Comparison of ENCODE assay signal across 8 cellular contexts in the genomic region with DNA sequence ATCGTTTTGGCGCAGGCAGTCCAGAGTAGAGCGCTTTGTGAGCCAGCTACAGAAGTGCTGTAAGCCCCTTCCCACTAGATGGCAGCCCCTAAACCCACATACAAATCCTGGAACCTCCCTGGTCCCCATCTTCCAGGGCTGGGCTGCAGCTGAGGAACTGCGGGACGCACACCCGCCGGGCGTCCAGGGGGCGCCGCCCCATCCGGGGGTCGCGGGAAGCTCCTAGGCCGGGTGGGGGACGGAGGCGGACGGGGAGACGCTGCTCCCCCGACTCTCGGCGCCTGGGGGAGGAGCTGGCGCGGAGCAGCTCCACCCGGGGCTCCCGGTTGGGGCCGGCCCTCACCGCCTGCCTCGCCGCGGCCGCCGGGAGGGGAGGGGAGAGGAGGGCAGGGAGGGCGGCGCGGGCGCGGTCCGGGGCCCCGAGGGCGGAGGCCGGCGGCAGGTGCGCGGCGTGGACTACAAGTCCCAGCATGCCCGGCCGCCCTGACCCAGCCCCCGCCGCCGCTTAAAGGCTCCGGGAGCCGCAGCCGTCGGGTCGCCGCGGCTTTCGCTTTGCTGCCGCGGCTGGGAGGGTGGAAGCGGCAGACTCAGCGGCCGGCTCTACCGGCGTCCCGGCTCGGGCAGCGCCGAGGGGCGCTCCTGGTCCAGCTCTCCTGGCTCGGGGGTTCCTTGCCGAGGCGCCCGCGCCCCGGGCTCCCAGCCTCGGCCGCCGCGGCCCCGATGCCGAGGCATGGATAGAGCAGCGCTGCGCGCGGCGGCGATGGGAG. TPM values are rescaled to one million over a fixed set of nuclear protein-coding genes. Genes with fewer than 3 reads are reported as not detected.
A peak's percentile ranks its signal among the peaks of the same experiment; 100 is the strongest.
DNase-seq lines count a peak whose midpoint lies in the region; ATAC-seq and TF ChIP-seq lines count a peak whose summit lies in the region.

KSR1 (plus strand) TSS at position 535 of the 767 bp plus-strand sequence; CDS start at position 731, 196 bp downstream.

- H3F3A ChIP-seq in GM23338 (replicated peaks; ENCODE audit: low read depth) (peaks cover 8% of the 10 kb centered on the region; the same call in 1 of the 2 replicates), MM.1S (ENCODE audit: insufficient read depth, low read length) (0 out of 2 replicates have a peak, but pooled peaks cover 2% of the 10 kb centered on the region)

- H4K20me1 ChIP-seq in GM23338 (replicated peaks; ENCODE audit: insufficient read depth) (peaks cover 15% of the 10 kb centered on the region), MM.1S (ENCODE audit: insufficient read depth, low read length) (no peaks in the 10 kb centered on the region)

- H3K27ac ChIP-seq in GM23338 (ENCODE audit: low read depth) (peak within 1 kb of the TSS; percentile 70; the same call in 1 of the 2 replicates), MM.1S (ENCODE audit: low read length) (no peak within 1 kb of the TSS), transverse colon (peak within 1 kb of the TSS; percentile 77 to 89 (median 84))

- H2AFZ ChIP-seq in GM23338 = peak within 1 kb of the TSS; percentile 90
- H2AFZ ChIP-seq in MM.1S (ENCODE audit: low read length) = peak within 1 kb of the TSS; percentile 76

- ATAC-seq in GM23338 = peak; percentile 88
- peak; percentile 94 for ATAC-seq in activated naive CD8-positive, alpha-beta T cell treated with anti-CD3 and anti-CD28 coated beads, Interleukin-2, amount 10 ng/mL, durations not matched to agents 7 days and 5 days (ENCODE audit: low read depth)

- peak within 1 kb of the TSS; percentile 91 for H3K4me3 Mint-ChIP-seq in GM23338
- peak within 1 kb of the TSS; percentile 95 for H3K4me3 Mint-ChIP-seq in activated naive CD8-positive, alpha-beta T cell treated with anti-CD3 and anti-CD28 coated beads, Interleukin-2, amount 10 ng/mL, durations not matched to agents 7 days and 5 days

- H3K27ac Mint-ChIP-seq in GM23338 = peak within 1 kb of the TSS; percentile 90
- H3K27ac Mint-ChIP-seq in activated naive CD8-positive, alpha-beta T cell treated with anti-CD3 and anti-CD28 coated beads, Interleukin-2, amount 10 ng/mL, durations not matched to agents 7 days and 5 days = peak within 1 kb of the TSS; percentile 85

- TF ChIP-seq EP300 in transverse colon (IDR thresholded peaks at IDR 0.05; ENCODE audit: low read depth) = no peak

- TF ChIP-seq POLR2A in transverse colon (IDR thresholded peaks at IDR 0.05) = peak; percentile 41

- H3K4me1 Mint-ChIP-seq in GM23338 = peaks cover 38% of the 10 kb centered on the region
- peaks cover 38% of the 10 kb centered on the region for H3K4me1 Mint-ChIP-seq in activated naive CD8-positive, alpha-beta T cell treated with anti-CD3 and anti-CD28 coated beads, Interleukin-2, amount 10 ng/mL, durations not matched to agents 7 days and 5 days

- H3K27me3 Mint-ChIP-seq in GM23338 (ENCODE audit: insufficient read depth, low read depth, poor library complexity) = peaks cover 12% of the 10 kb centered on the region
- no peaks in the 10 kb centered on the region for H3K27me3 Mint-ChIP-seq in activated naive CD8-positive, alpha-beta T cell treated with anti-CD3 and anti-CD28 coated beads, Interleukin-2, amount 10 ng/mL, durations not matched to agents 7 days and 5 days

- peak; percentile 60 to 76 for TF ChIP-seq CTCF in GM23338 (conservative IDR thresholded peaks at IDR 0.05; ENCODE audit: low read depth in 2 of 2)
- TF ChIP-seq CTCF in MM.1S (IDR thresholded peaks at IDR 0.05; ENCODE audit: low read length) = peak; percentile 22; the same call in 1 of the 2 replicates
- peak in 2 of 5 experiments; percentile 18 for TF ChIP-seq CTCF in transverse colon (IDR thresholded peaks at IDR 0.05)

- POLR2A ChIA-PET in activated naive CD8-positive, alpha-beta T cell treated with anti-CD3 and anti-CD28 coated beads, Interleukin-2, amount 10 ng/mL, durations not matched to agents 7 days and 5 days (lab: Charles Lee) = interaction anchor here (0.8 to 5.0 kb wide), 9 partner anchors 10 to 161 kb away, joined by 3 to 47 read pairs (median 7); no protein-coding TSS in a partner anchor

- in situ Hi-C loops in transverse colon (cut with MboI; ENCODE audit: low pct_ligation_motif_present in 1 of 4, low pct_unique_long_range_greater_than_20kb in 1 of 4, low sequenced_read_pairs in 3 of 4) = loop anchor here in 2 of 4 donors (25.0 kb wide), 3 partner anchors 94 to 219 kb away; no protein-coding TSS in a partner anchor

- H3K79me2 ChIP-seq in GM23338 (replicated peaks; ENCODE audit: insufficient read depth) (peaks cover 42% of the 10 kb centered on the region), MM.1S (ENCODE audit: low read length) (no peaks in the 10 kb centered on the region)

- WGBS in transverse colon (ENCODE audit: low coverage in 1 of 2), 2 donors = 2% methylated on average over 39 of the region's 88 CpGs; no CpG with 5 or more reads in 1 of the 2 donors

- H3K36me3 ChIP-seq in GM23338 (ENCODE audit: insufficient read depth) (no peaks in the 10 kb centered on the region), MM.1S (replicated peaks; ENCODE audit: insufficient read depth, low read length) (no peaks in the 10 kb centered on the region), transverse colon (no peaks in the 10 kb centered on the region)

- peaks cover 4% of the 10 kb centered on the region; the same call in 1 of the 3 replicates for H3K36me3 Mint-ChIP-seq in GM23338 (ENCODE audit: low read depth)
- peaks cover 4% of the 10 kb centered on the region for H3K36me3 Mint-ChIP-seq in activated naive CD8-positive, alpha-beta T cell treated with anti-CD3 and anti-CD28 coated beads, Interleukin-2, amount 10 ng/mL, durations not matched to agents 7 days and 5 days

- peaks cover 12% of the 10 kb centered on the region for H3K27me3 ChIP-seq in GM23338 (ENCODE audit: insufficient read depth)
- peaks cover 11% of the 10 kb centered on the region; the same call in 1 of the 2 replicates for H3K27me3 ChIP-seq in MM.1S (replicated peaks; ENCODE audit: insufficient read depth, low read length)
- peaks cover 11% of the 10 kb centered on the region for H3K27me3 ChIP-seq in transverse colon

- H3K4me1 ChIP-seq in GM23338 (ENCODE audit: insufficient read depth) (peaks cover 39% of the 10 kb centered on the region), MM.1S (ENCODE audit: low read length) (no peaks in the 10 kb centered on the region), transverse colon (peaks cover 6 to 28% (median 19%) of the 10 kb centered on the region in 4 donors)

- no peaks in the 10 kb centered on the region for H3K9me3 ChIP-seq in MM.1S (replicated peaks; ENCODE audit: insufficient read depth, low read length)
- no peaks in the 10 kb centered on the region for H3K9me3 ChIP-seq in transverse colon

- H3K4me3 ChIP-seq in GM23338 = peak within 1 kb of the TSS; percentile 96
- peak within 1 kb of the TSS; percentile 69 for H3K4me3 ChIP-seq in MM.1S (ENCODE audit: low read length)
- H3K4me3 ChIP-seq in transverse colon = peak within 1 kb of the TSS; percentile 78 to 88 (median 84)

- DNase-seq in ELF-1 (ENCODE audit: low read depth, low spot score) (peak; percentile 88), GM23338 (ENCODE audit: low spot score) (peak; percentile 96), MM.1S (peak; percentile 86), SW 1271 (lab: John Stamatoyannopoulos, UW) (peak; percentile 60 to 61), cardiac septum (ENCODE audit: low spot score) (peak; percentile 91), pons (ENCODE audit: low spot score) (peak; percentile 87), transverse colon (peak; percentile 89)
- DNase-seq in activated naive CD8-positive, alpha-beta T cell treated with anti-CD3 and anti-CD28 coated beads, Interleukin-2, amount 10 ng/mL, durations not matched to agents 7 days and 5 days = peak; percentile 88

- H3K9me3 Mint-ChIP-seq in GM23338 = no peaks in the 10 kb centered on the region
- no peaks in the 10 kb centered on the region for H3K9me3 Mint-ChIP-seq in activated naive CD8-positive, alpha-beta T cell treated with anti-CD3 and anti-CD28 coated beads, Interleukin-2, amount 10 ng/mL, durations not matched to agents 7 days and 5 days

- H3K4me2 ChIP-seq in GM23338 = peak within 1 kb of the TSS; percentile 100
- H3K4me2 ChIP-seq in MM.1S (ENCODE audit: low read depth, low read length) = peak within 1 kb of the TSS; percentile 87

- H3K9me2 ChIP-seq in GM23338 (ENCODE audit: insufficient read depth) (no peaks in the 10 kb centered on the region), MM.1S (replicated peaks; ENCODE audit: insufficient read depth, low read length) (no peaks in the 10 kb centered on the region)

- peak within 1 kb of the TSS; percentile 40; the same call in 1 of the 2 replicates for H3K9ac ChIP-seq in MM.1S (ENCODE audit: low read length)

- intact Hi-C loops in cardiac septum (cut with DNase I) (loop anchor here (5.0 to 10.0 kb wide), 2 partner anchors 71 to 101 kb away; no protein-coding TSS in a partner anchor), transverse colon (cut with DNase I; ENCODE audit: low total_unique reads) (loop anchor here (5.0 to 10.0 kb wide), 2 partner anchors 101 to 141 kb away; no protein-coding TSS in a partner anchor)

TF ChIP-seq in GM23338, 12 proteins besides CTCF, POLR2A, EP300 and RAD21:
- peak; percentile 46; the same call in 1 of the 2 replicates for TF ChIP-seq POLR2AphosphoS5 (IDR thresholded peaks at IDR 0.05; ENCODE audit: low read depth)
- no peak for TF ChIP-seq EZH2phosphoT487 (IDR thresholded peaks at IDR 0.05; ENCODE audit: unreplicated experiment)

RNA-seq across cellular contexts. Expression of gene KSR1, which starts in this region (rescaled TPM):
- 35.6 and 53.2 TPM in 2 replicates for total RNA-seq in GM23338 (2014; rRNA removed; shearing (Covaris generic))
- 7.8 and 8.5 TPM in 2 replicates for polyA plus RNA-seq in GM23338 (2016; fragmentation: Nextera tagmentation; extraction: Ambion mirVana)
- 10 to 100 TPM; 57.0 to 60.2 TPM for total RNA-seq in activated naive CD8-positive, alpha-beta T cell treated with anti-CD3 and anti-CD28 coated beads, Interleukin-2, amount 10 ng/mL, durations not matched to agents 7 days and 5 days
- total RNA-seq in cardiac septum (13.6 TPM), transverse colon (10 to 100 TPM in 3 of 4 donors, 1 to 10 TPM in 1; 8.2 to 55.7 (median 30.9) TPM)
